In the genomic region with DNA sequence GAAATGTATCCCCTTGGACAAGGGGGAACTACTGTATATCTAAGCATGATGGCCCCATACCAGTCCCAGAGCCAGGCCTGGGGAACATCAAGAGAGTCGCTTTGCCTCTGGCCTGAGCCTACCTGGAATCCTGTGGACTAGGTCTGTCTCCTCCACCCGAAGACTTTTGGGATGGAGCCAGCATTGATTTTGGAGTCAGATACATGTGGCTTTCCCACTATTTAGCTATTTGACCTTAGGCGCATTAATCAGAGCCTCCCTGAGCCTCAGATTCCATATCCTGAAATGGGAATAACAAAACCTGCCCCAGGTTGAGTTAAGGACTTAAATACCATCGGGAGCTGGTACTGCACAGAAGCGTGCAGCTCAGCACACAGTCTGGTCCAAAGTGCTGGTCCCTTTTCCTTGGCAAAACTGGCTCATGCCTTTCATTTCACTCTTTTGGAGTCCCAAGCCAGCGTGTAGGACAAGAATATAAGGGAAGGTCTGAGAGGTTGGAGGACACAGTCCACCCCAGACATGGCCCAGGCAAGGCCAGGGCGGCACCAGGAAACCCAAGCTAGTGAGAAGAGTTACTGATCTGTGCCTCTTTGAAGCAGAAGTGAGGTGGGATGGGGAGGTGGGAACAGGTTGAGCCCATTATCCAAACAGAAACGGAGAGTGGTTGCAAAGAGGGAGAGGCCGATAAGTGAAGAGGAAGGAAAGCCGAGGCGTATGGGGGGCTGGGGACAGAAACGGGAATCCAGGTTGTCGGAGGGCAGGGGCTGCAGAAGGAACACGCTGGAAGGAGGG, we compare ENCODE assay signal across 9 cellular contexts. TPM values are rescaled to one million over a fixed set of nuclear protein-coding genes. Genes with fewer than 3 reads are reported as not detected.
A peak's percentile ranks its signal among the peaks of the same experiment; 100 is the strongest.
DNase-seq lines count a peak whose midpoint lies in the region; ATAC-seq and TF ChIP-seq lines count a peak whose summit lies in the region.
"Had no signal": no experiment of that assay in that cellular context is flagged by ENCODE, and none has a peak within 500 bp of the region (broad histone marks: within the 10 kb centered on the region; RNA-seq: fewer than 3 reads in every experiment).

No MANE protein-coding gene starts in this region.

- no peaks in the 10 kb centered on the region for H3K79me1 ChIP-seq in mesenchymal stem cell (replicated peaks; ENCODE audit: low read length, poor library complexity, severe bottlenecking)

- no peak overlapping the region for H2BK5ac ChIP-seq in mesenchymal stem cell (ENCODE audit: low read depth, low read length, poor library complexity, severe bottlenecking)

- no peaks in the 10 kb centered on the region for H3K36me3 ChIP-seq in mesenchymal stem cell (ENCODE audit: control insufficient read depth in 1 of 2, insufficient read depth in 2 of 2, low read depth in 1 of 2, low read length in 2 of 2)
- H3K36me3 ChIP-seq in thoracic aorta: no peaks in the 10 kb centered on the region

- peaks cover 12% of the 10 kb centered on the region for H3K4me1 Mint-ChIP-seq in activated T-cell treated with anti-CD3 and anti-CD28 coated beads, Interleukin-2, amount 50 U/mL, for 24 hours (ENCODE audit: low read depth)
- H3K4me1 Mint-ChIP-seq in brain: peaks cover 8% of the 10 kb centered on the region

- no peak overlapping the region for H2BK120ac ChIP-seq in mesenchymal stem cell (ENCODE audit: low read depth, low read length)

- no peak overlapping the region for H2BK12ac ChIP-seq in mesenchymal stem cell (ENCODE audit: low read length in 2 of 2)

- H3K27me3 ChIP-seq in mesenchymal stem cell (ENCODE audit: control insufficient read depth in 1 of 2, insufficient read depth in 1 of 2, low read length in 2 of 2) (peaks cover 40 to 69% of the 10 kb centered on the region in 2 experiments), thoracic aorta (replicated peaks; ENCODE audit: insufficient read depth) (no peaks in the 10 kb centered on the region)

- H3K9me3 Mint-ChIP-seq in activated T-cell treated with anti-CD3 and anti-CD28 coated beads, Interleukin-2, amount 50 U/mL, for 24 hours: no peaks in the 10 kb centered on the region
- peaks cover 0 to 14% (median 2%) of the 10 kb centered on the region in 5 experiments for H3K9me3 Mint-ChIP-seq in brain

- no peak overlapping the region for H3K27ac Mint-ChIP-seq in activated T-cell treated with anti-CD3 and anti-CD28 coated beads, Interleukin-2, amount 50 U/mL, for 24 hours
- no peak overlapping the region for H3K27ac Mint-ChIP-seq in brain

- H2AFZ ChIP-seq in mesenchymal stem cell (ENCODE audit: low read depth, low read length): no peak overlapping the region

- no peak overlapping the region for H2BK15ac ChIP-seq in mesenchymal stem cell (ENCODE audit: low read depth, poor library complexity, severe bottlenecking)

- WGBS in mesenchymal stem cell: 56% methylated on average over 14 of the region's 14 CpGs

- H3K9me3 ChIP-seq in mesenchymal stem cell (ENCODE audit: control insufficient read depth, low read length): no peaks in the 10 kb centered on the region
- no peaks in the 10 kb centered on the region for H3K9me3 ChIP-seq in thoracic aorta

- H3K4me2 ChIP-seq in mesenchymal stem cell (ENCODE audit: low read length, poor library complexity, severe bottlenecking): peak overlapping the region; percentile 60

- ATAC-seq in thoracic aorta (ENCODE audit: insufficient number of reproducible peaks, low FRiP score, low read depth): no peak

- no peak overlapping the region for H3K9ac ChIP-seq in mesenchymal stem cell (ENCODE audit: low read length)

- no peak overlapping the region for H3K27ac ChIP-seq in mesenchymal stem cell (ENCODE audit: low read length, poor library complexity, severe bottlenecking)
- no peak overlapping the region for H3K27ac ChIP-seq in thoracic aorta

- TF ChIP-seq CTCF in brain (conservative IDR thresholded peaks at IDR 0.05) (no peak), thoracic aorta (IDR thresholded peaks at IDR 0.05) (no peak)

- no peak overlapping the region for H3K14ac ChIP-seq in mesenchymal stem cell (ENCODE audit: low read length in 2 of 2)

- no peak for DNase-seq in activated T-cell treated with anti-CD3 and anti-CD28 coated beads, Interleukin-2, amount 50 U/mL, for 24 hours
- DNase-seq in activated T-cell treated with anti-CD3 and anti-CD28 coated beads for 4 hours (no peak), mesenchymal stem cell (no peak), thoracic aorta (ENCODE audit: low spot score) (no peak), NCI-H2227 (lab: John Stamatoyannopoulos, UW; ENCODE audit: unreplicated experiment) (no peak), kidney tubule cell (ENCODE audit: low spot score) (no peak)
- no peak for DNase-seq in activated CD8-positive, alpha-beta memory T cell treated with anti-CD3 and anti-CD28 coated beads for 24 hours
- DNase-seq: left ventricle myocardium superior had no signal

- peak overlapping the region; percentile 47 for H3K4me3 Mint-ChIP-seq in activated T-cell treated with anti-CD3 and anti-CD28 coated beads, Interleukin-2, amount 50 U/mL, for 24 hours
- peak overlapping the region; percentile 74 to 84 (median 81) for H3K4me3 Mint-ChIP-seq in brain

- H2AK5ac ChIP-seq in mesenchymal stem cell (ENCODE audit: low read length, severe bottlenecking): no peak overlapping the region

- peaks cover 13% of the 10 kb centered on the region for H3K4me1 ChIP-seq in mesenchymal stem cell (ENCODE audit: control insufficient read depth, insufficient read depth, low read depth, low read length)
- peaks cover 12 to 15% of the 10 kb centered on the region in 2 donors for H3K4me1 ChIP-seq in thoracic aorta (ENCODE audit: control insufficient read depth in 1 of 2, low read depth in 2 of 2)

- H3K4me3 ChIP-seq in mesenchymal stem cell (ENCODE audit: insufficient read depth in 1 of 2, low read depth in 1 of 2, low read length in 2 of 2): no peak overlapping the region
- peak overlapping the region; percentile 68 for H3K4me3 ChIP-seq in thoracic aorta

- H3K4ac ChIP-seq in mesenchymal stem cell (ENCODE audit: low read depth in 1 of 2, low read length in 2 of 2): no peak overlapping the region

- no peak overlapping the region for H3K18ac ChIP-seq in mesenchymal stem cell (ENCODE audit: low read depth in 1 of 2, low read length in 2 of 2)

- H3K23ac ChIP-seq in mesenchymal stem cell (ENCODE audit: low read length in 2 of 2): peak overlapping the region in 1 of 2 experiments; percentile 42

- no peaks in the 10 kb centered on the region for H3K36me3 Mint-ChIP-seq in activated T-cell treated with anti-CD3 and anti-CD28 coated beads, Interleukin-2, amount 50 U/mL, for 24 hours (ENCODE audit: low read depth)
- no peaks in the 10 kb centered on the region for H3K36me3 Mint-ChIP-seq in brain

- H3K27me3 Mint-ChIP-seq in activated T-cell treated with anti-CD3 and anti-CD28 coated beads, Interleukin-2, amount 50 U/mL, for 24 hours: peaks cover 43% of the 10 kb centered on the region
- H3K27me3 Mint-ChIP-seq in brain: peaks cover 68% of the 10 kb centered on the region

- H4K8ac ChIP-seq in mesenchymal stem cell (ENCODE audit: low read length): no peak overlapping the region

- H4K91ac ChIP-seq in mesenchymal stem cell (ENCODE audit: low read length): no peak overlapping the region

RNA-seq across cellular contexts. Expression of gene FA2H, which starts 1.0 kb away (rescaled TPM):
- 59.9 TPM for polyA plus RNA-seq in brain (ENCODE audit: insufficient read depth, low read depth, low replicate concordance)
- not detected for polyA plus RNA-seq in mesenchymal stem cell (2013, experiment 1 of 2)
- polyA plus RNA-seq in mesenchymal stem cell (2013, experiment 2 of 2): not detected
- total RNA-seq in thoracic aorta: under 1 TPM in 1 of 2 donors, not detected in 1; 0.49 TPM
